Comparison of ENCODE assay signal across 22 cellular contexts in genomic region chr11:18927550-18928322, GRCh38. TPM values are rescaled to one million over a fixed set of nuclear protein-coding genes. Genes with fewer than 3 reads are reported as not detected.
"Had no signal": no experiment of that assay in that cellular context is flagged by ENCODE, and none has a peak within 500 bp of the region (broad histone marks: within the 10 kb centered on the region; RNA-seq: fewer than 3 reads in every experiment).

No MANE protein-coding gene starts in this region.

- H3K27me3 ChIP-seq: adrenal gland, SJSA1 had no signal

- DNase-seq: activated CD4-positive, alpha-beta T cell treated with anti-CD3 and anti-CD28 coated beads for 36 hours; activated CD8-positive, alpha-beta memory T cell treated with anti-CD3 and anti-CD28 coated beads, Interleukin-2, amount 50 U/mL, for 48 hours; activated CD8-positive, alpha-beta T cell treated with anti-CD3 and anti-CD28 coated beads, Interleukin-2, amount 10 ng/mL, durations not matched to agents 7 days and 5 days; activated naive CD4-positive, alpha-beta T cell treated with anti-CD3 and anti-CD28 coated beads, Interleukin-2, amount 50 U/mL, for 16 hours; activated naive CD8-positive, alpha-beta T cell treated with anti-CD3 and anti-CD28 coated beads, Interleukin-2, amount 10 ng/mL, durations not matched to agents 7 days and 5 days; activated T-cell treated with anti-CD3 and anti-CD28 coated beads, Interleukin-2, amount 50 U/mL, for 1 hour; adrenal gland; aorta; MG63; MV-4-11; NCI-H1092 treated with DMSO at 0.1 percent for 48 hours; NCI-H1417 treated with DMSO at 0.1 percent for 48 hours; NCI-H1694 treated with DMSO at 0.1 percent for 48 hours; NCI-H2081; NCI-H446; NCI-H524; Right ventricle myocardium superior; T-cell; WERI-Rb-1 had no signal

- H3K4me1 ChIP-seq: adrenal gland, SJSA1 had no signal

- H3K27ac ChIP-seq: adrenal gland, SJSA1, WERI-Rb-1 had no signal

- ATAC-seq: activated CD4-positive, alpha-beta T cell treated with anti-CD3 and anti-CD28 coated beads for 36 hours; activated CD8-positive, alpha-beta T cell treated with anti-CD3 and anti-CD28 coated beads, Interleukin-2, amount 10 ng/mL, durations not matched to agents 7 days and 5 days; T-cell had no signal

- H3K36me3 ChIP-seq: adrenal gland, MG63, SJSA1, WERI-Rb-1 had no signal

- H3K9me3 ChIP-seq: adrenal gland, MG63, SJSA1 had no signal

- H3K4me3 ChIP-seq: adrenal gland, MG63, SJSA1 had no signal

RNA-seq across cellular contexts. Expression of gene MRGPRX1, which starts 11.5 kb away (rescaled TPM):
- total RNA-seq: activated CD4-positive, alpha-beta T cell treated with anti-CD3 and anti-CD28 coated beads for 36 hours; activated CD8-positive, alpha-beta T cell treated with anti-CD3 and anti-CD28 coated beads, Interleukin-2, amount 10 ng/mL, durations not matched to agents 7 days and 5 days; activated naive CD8-positive, alpha-beta T cell treated with anti-CD3 and anti-CD28 coated beads, Interleukin-2, amount 10 ng/mL, durations not matched to agents 7 days and 5 days; adrenal gland; aorta; Right ventricle myocardium superior; RPMI7951; SJSA1; T-cell; T-helper 2 cell treated with Interferon-gamma antibody and Interleukin-4, amounts not matched to agents 100 ng/mL and 5 ng/mL, for 36 hours had no signal
- polyA plus RNA-seq: adrenal gland, aorta had no signal
